ENCODE assay signal across 16 cellular contexts in the genomic region with DNA sequence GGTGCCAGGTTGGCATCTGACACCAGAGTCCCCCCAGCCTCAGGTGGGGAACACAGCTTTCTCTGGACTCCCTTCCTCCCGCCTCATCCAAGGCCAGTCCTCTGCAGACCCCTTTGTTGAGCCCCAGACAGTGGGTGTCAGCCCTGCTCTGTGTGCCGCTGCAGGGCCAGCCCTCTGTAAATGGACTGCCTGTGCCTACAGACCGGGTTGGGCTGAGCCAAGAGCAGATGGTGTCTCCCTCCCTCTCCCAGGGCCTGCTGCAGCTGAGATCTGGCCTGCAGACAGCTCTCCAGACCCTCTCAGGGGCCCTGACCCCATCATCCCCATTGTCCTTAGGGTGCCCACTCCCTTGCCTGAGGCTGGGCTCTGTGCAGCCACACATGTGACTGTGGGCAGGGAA.
A peak's percentile ranks its signal among the peaks of the same experiment; 100 is the strongest.
DNase-seq lines count a peak whose midpoint lies in the region; ATAC-seq and TF ChIP-seq lines count a peak whose summit lies in the region.
"Had no signal": no experiment of that assay in that cellular context is flagged by ENCODE, and none has a peak within 500 bp of the region (broad histone marks: within the 10 kb centered on the region; RNA-seq: fewer than 3 reads in every experiment).

No MANE protein-coding gene starts in this region.

- peak overlapping the region; percentile 43 to 92; a peak in 3 of 4 replicates for H3K27ac ChIP-seq in SK-N-SH (ENCODE audit: low read depth in 2 of 2, low read length in 1 of 2)
- H3K27ac ChIP-seq: Peyer's patch had no signal

- H3K4me1 ChIP-seq in SK-N-SH (ENCODE audit: control insufficient read depth in 1 of 2, insufficient read depth in 2 of 2, low read depth in 1 of 2, low read length in 1 of 2), result peaks cover 50 to 86% of the 10 kb centered on the region in 2 experiments; a peak in 3 of 4 replicates

- TF ChIP-seq CTCF in SK-N-SH (IDR thresholded peaks at IDR 0.05) (no peak), progenitor cell of endocrine pancreas (IDR thresholded peaks at IDR 0.05; ENCODE audit: unreplicated experiment) (no peak)

- no peaks in the 10 kb centered on the region for H4K20me1 ChIP-seq in SK-N-SH (ENCODE audit: insufficient read depth)

- no peaks in the 10 kb centered on the region for H3F3A ChIP-seq in SK-N-SH (replicated peaks; ENCODE audit: insufficient read depth)

- peak overlapping the region; percentile 14 for H3K9ac ChIP-seq in SK-N-SH

- peak overlapping the region; percentile 57 for H3K27ac Mint-ChIP-seq in progenitor cell of endocrine pancreas
- H3K27ac Mint-ChIP-seq: naive B cell had no signal

- no peaks in the 10 kb centered on the region for H3K36me3 Mint-ChIP-seq in progenitor cell of endocrine pancreas (ENCODE audit: insufficient read depth)
- H3K36me3 Mint-ChIP-seq: naive B cell had no signal

- H3K4me1 Mint-ChIP-seq in progenitor cell of endocrine pancreas (ENCODE audit: low read depth), result peaks cover 23% of the 10 kb centered on the region

- no peaks in the 10 kb centered on the region for H3K9me3 Mint-ChIP-seq in progenitor cell of endocrine pancreas (ENCODE audit: low read depth)
- H3K9me3 Mint-ChIP-seq: naive B cell had no signal

- no peak overlapping the region for H2AFZ ChIP-seq in SK-N-SH (ENCODE audit: low read depth)

- CTCF ChIA-PET in SK-N-SH (lab: Yijun Ruan, JAX), result interaction anchor here (0.6 to 4.2 kb wide), 14 partner anchors 11 to 1418 kb away, joined by 3 to 32 read pairs (median 4); no protein-coding TSS in a partner anchor

- peak overlapping the region; percentile 24 for H3K4me2 ChIP-seq in SK-N-SH

- peak; percentile 46 for TF ChIP-seq RAD21 in SK-N-SH (IDR thresholded peaks at IDR 0.05; ENCODE audit: low read length)

- POLR2A ChIA-PET in SK-N-SH (lab: Yijun Ruan, JAX), result interaction anchor here (1.0 to 1.3 kb wide), 2 partner anchors 90 to 142 kb away, joined by 4 read pairs; no protein-coding TSS in a partner anchor

- H3K27me3 Mint-ChIP-seq in progenitor cell of endocrine pancreas, result peaks cover 41% of the 10 kb centered on the region

- no peaks in the 10 kb centered on the region for H3K27me3 ChIP-seq in SK-N-SH (ENCODE audit: insufficient read depth)
- H3K27me3 ChIP-seq: MG63, Peyer's patch had no signal

- peak in 1 of 2 experiments; percentile 75; a peak in 2 of 4 replicates for TF ChIP-seq EP300 in SK-N-SH (IDR thresholded peaks at IDR 0.05; ENCODE audit: borderline replicate concordance in 1 of 2, low read depth in 1 of 2, low read length in 1 of 2)

- H3K4me3 ChIP-seq in SK-N-SH (ENCODE audit: low read depth in 2 of 2, low read length in 1 of 2), result no peak overlapping the region
- H3K4me3 ChIP-seq: MG63, Peyer's patch, thoracic aorta had no signal

- no peaks in the 10 kb centered on the region for H3K9me3 ChIP-seq in SK-N-SH
- H3K9me3 ChIP-seq: MG63, Peyer's patch, thoracic aorta had no signal

- peak; percentile 36 for DNase-seq in NCI-H146 (lab: John Stamatoyannopoulos, UW)
- DNase-seq in NCI-H146 treated with DMSO at 0.1 percent for 48 hours (lab: John Stamatoyannopoulos, UW; ENCODE audit: unreplicated experiment), result no peak
- DNase-seq in NCI-H1694 (lab: John Stamatoyannopoulos, UW), result peak; percentile 48
- peak; percentile 88 for DNase-seq in SK-N-SH
- no peak for DNase-seq in progenitor cell of endocrine pancreas (ENCODE audit: low spot score, unreplicated experiment)
- no peak for DNase-seq in kidney glomerular epithelial cell (lab: John Stamatoyannopoulos, UW)
- DNase-seq: activated CD4-positive, CD25-positive, alpha-beta regulatory T cell treated with anti-CD3 and anti-CD28 coated beads, Interleukin-2, amount 50 U/mL, for 72 hours; activated CD8-positive, alpha-beta memory T cell treated with anti-CD3 and anti-CD28 coated beads, Interleukin-2, amount 50 U/mL, for 48 hours; activated naive CD4-positive, alpha-beta T cell treated with anti-CD3 and anti-CD28 coated beads, Interleukin-2, amount 50 U/mL, for 16 hours; left ventricle myocardium superior; naive B cell; Peyer's patch had no signal

- no peaks in the 10 kb centered on the region for H3K36me3 ChIP-seq in SK-N-SH (replicated peaks in 1 of 2; ENCODE audit: control insufficient read depth in 1 of 2, insufficient read depth in 2 of 2, low read length in 1 of 2)
- H3K36me3 ChIP-seq: MG63, Peyer's patch, thoracic aorta had no signal

- no peak overlapping the region for H3K4me3 Mint-ChIP-seq in progenitor cell of endocrine pancreas (ENCODE audit: low read depth)
- H3K4me3 Mint-ChIP-seq: naive B cell had no signal

- ATAC-seq in HG02798 (IDR thresholded peaks at IDR 0.05; ENCODE audit: poor library complexity, unreplicated experiment) (no peak), HG03135 (IDR thresholded peaks at IDR 0.05; ENCODE audit: unreplicated experiment) (no peak)
- ATAC-seq: left ventricle myocardium superior had no signal

- H3K79me2 ChIP-seq in SK-N-SH (ENCODE audit: insufficient read depth), result no peaks in the 10 kb centered on the region

- H3K9me2 ChIP-seq in SK-N-SH, result no peaks in the 10 kb centered on the region

- 68% methylated on average over 3 of the region's 3 CpGs for WGBS in SK-N-SH (ENCODE audit: low lambda C conversion rate)

TF ChIP-seq in SK-N-SH, 30 proteins besides CTCF, POLR2A, EP300 and RAD21 (continues in another document):
- TF ChIP-seq NRF1 (IDR thresholded peaks at IDR 0.05; ENCODE audit: low read depth, low read length) (no peak), FOSL2 (IDR thresholded peaks at IDR 0.05; ENCODE audit: borderline replicate concordance, low read depth) (no peak), GATA2 (CRISPR knock-in tag; IDR thresholded peaks at IDR 0.05) (peak; percentile 79), RXRA (IDR thresholded peaks at IDR 0.05; ENCODE audit: borderline replicate concordance, low read depth) (no peak), TAF1 (IDR thresholded peaks at IDR 0.05; ENCODE audit: borderline replicate concordance, low read depth, low read length) (no peak), TEAD4 (IDR thresholded peaks at IDR 0.05; ENCODE audit: borderline replicate concordance, insufficient read depth) (no peak), POLR2AphosphoS5 (IDR thresholded peaks at IDR 0.05; ENCODE audit: low read depth, low read length) (no peak), SIN3A (IDR thresholded peaks at IDR 0.05; ENCODE audit: borderline replicate concordance, low read depth, low read length) (no peak), GABPA (IDR thresholded peaks at IDR 0.05; ENCODE audit: low read depth) (no peak), NFIC (IDR thresholded peaks at IDR 0.05; ENCODE audit: borderline replicate concordance) (no peak), TCF12 (IDR thresholded peaks at IDR 0.05) (no peak), JUND (IDR thresholded peaks at IDR 0.05) (no peak), EZH2phosphoT487 (IDR thresholded peaks at IDR 0.05; ENCODE audit: borderline replicate concordance, low read depth) (no peak), YY1 (IDR thresholded peaks at IDR 0.05; ENCODE audit: low read depth) (no peak), ZBTB33 (IDR thresholded peaks at IDR 0.05; ENCODE audit: borderline replicate concordance, low read depth) (no peak), RFX5 (IDR thresholded peaks at IDR 0.05; ENCODE audit: low read length) (no peak), FOXJ3 (CRISPR knock-in tag; IDR thresholded peaks at IDR 0.05) (peak; percentile 73; the same call in 1 of the 2 replicates), FOXM1 (IDR thresholded peaks at IDR 0.05; ENCODE audit: low read depth) (no peak)
- TF ChIP-seq, protein P1, sequence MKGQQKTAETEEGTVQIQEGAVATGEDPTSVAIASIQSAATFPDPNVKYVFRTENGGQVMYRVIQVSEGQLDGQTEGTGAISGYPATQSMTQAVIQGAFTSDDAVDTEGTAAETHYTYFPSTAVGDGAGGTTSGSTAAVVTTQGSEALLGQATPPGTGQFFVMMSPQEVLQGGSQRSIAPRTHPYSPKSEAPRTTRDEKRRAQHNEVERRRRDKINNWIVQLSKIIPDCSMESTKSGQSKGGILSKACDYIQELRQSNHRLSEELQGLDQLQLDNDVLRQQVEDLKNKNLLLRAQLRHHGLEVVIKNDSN (IDR thresholded peaks at IDR 0.05; ENCODE audit: borderline replicate concordance, low read depth), result no peak

Comparison
In these comparisons a context has a peak if more than half of its experiments do, and no peak if none do; other contexts are left out.
1. DNase-seq: peak in NCI-H146 (single experiment), NCI-H1694 (single experiment) and SK-N-SH (single experiment); none in NCI-H146 treated with DMSO at 0.1 percent for 48 hours (single experiment), progenitor cell of endocrine pancreas (single experiment) and kidney glomerular epithelial cell (single experiment).